ENCODE assay signal across 21 cellular contexts in the genomic region with DNA sequence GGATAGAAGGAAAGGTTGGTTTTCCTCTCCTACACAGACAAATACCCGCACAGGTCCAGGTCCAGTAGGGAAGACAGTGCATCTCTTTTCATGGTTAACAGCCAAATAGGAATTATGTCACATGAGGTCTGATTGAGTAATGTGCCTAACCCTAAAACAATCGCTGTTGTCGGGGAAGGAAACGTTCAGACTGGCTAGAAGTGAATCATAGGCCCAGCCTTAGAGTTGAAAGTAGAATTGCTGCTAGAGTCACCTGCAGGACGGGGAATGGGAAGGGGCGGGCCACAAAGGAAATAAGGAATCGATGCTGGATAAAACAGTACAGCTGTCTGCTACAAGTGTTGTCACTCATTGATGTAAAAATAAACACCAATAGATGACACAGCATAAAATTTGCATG.
"Had no signal": no experiment of that assay in that cellular context is flagged by ENCODE, and none has a peak within 500 bp of the region (broad histone marks: within the 10 kb centered on the region; RNA-seq: fewer than 3 reads in every experiment).

No MANE protein-coding gene starts in this region.

- FAIRE-seq: kidney had no signal

- H3K4me1 ChIP-seq: gastrocnemius medialis, left lung, tibial artery, uterus had no signal

- DNase-seq: activated B cell treated with CpG ODN at 0.5 μM for 24 hours; activated CD4-positive, alpha-beta memory T cell treated with anti-CD3 and anti-CD28 coated beads for 36 hours; activated CD4-positive, alpha-beta T cell treated with anti-CD3 and anti-CD28 coated beads for 4 hours; activated CD8-positive, alpha-beta memory T cell treated with anti-CD3 and anti-CD28 coated beads, Interleukin-2, amount 10 ng/mL, durations not matched to agents 7 days and 5 days; activated naive CD4-positive, alpha-beta T cell; activated naive CD8-positive, alpha-beta T cell treated with anti-CD3 and anti-CD28 coated beads for 36 hours; amniotic stem cell; caudate nucleus; dorsolateral prefrontal cortex; endodermal cell; erythroblast; gastrocnemius medialis; head of caudate nucleus; kidney; left lung; occipital lobe; stimulated activated CD4-positive, alpha-beta T cell treated with anti-CD3 and anti-CD28 coated beads, Interleukin-2, amount 100 ng/mL, for 24 hours; stimulated activated naive CD8-positive, alpha-beta T cell treated with anti-CD3 and anti-CD28 coated beads, Interleukin-15, Interleukin-2, amounts not matched to agents 100 U/mL and 50 U/mL, for 24 hours; substantia nigra; tibial artery; uterus had no signal

- H3K9me3 ChIP-seq: gastrocnemius medialis, left lung, tibial artery, uterus had no signal

- H3K27me3 ChIP-seq: dorsolateral prefrontal cortex, gastrocnemius medialis, tibial artery had no signal

- H3K4me3 ChIP-seq: dorsolateral prefrontal cortex, gastrocnemius medialis, left lung, tibial artery, uterus had no signal

- H3K36me3 ChIP-seq: gastrocnemius medialis, left lung, tibial artery, uterus had no signal

- ATAC-seq: activated CD8-positive, alpha-beta memory T cell treated with anti-CD3 and anti-CD28 coated beads, Interleukin-2, amount 10 ng/mL, durations not matched to agents 7 days and 5 days; gastrocnemius medialis; left lung; stimulated activated naive CD8-positive, alpha-beta T cell treated with anti-CD3 and anti-CD28 coated beads, Interleukin-15, Interleukin-2, amounts not matched to agents 100 U/mL and 50 U/mL, for 24 hours had no signal
